In genomic region chr2:174764281-174765063, GRCh38 we compare ENCODE assay signal across 9 cellular contexts. TPM values are rescaled to one million over a fixed set of nuclear protein-coding genes. Genes with fewer than 3 reads are reported as not detected.
DNase-seq lines count a peak whose midpoint lies in the region; ATAC-seq and TF ChIP-seq lines count a peak whose summit lies in the region.
"Had no signal": no experiment of that assay in that cellular context is flagged by ENCODE, and none has a peak within 500 bp of the region (broad histone marks: within the 10 kb centered on the region; RNA-seq: fewer than 3 reads in every experiment).

Gene CHRNA1 (minus strand): TSS chr2:174764472. CDS start chr2:174764394, 78 bp downstream.

- intact Hi-C loops in psoas muscle (cut with DNase I) = no loop called here
- intact Hi-C loops in thyroid gland (cut with DNase I) = no loop called here

- H3K36me3 Mint-ChIP-seq in progenitor cell of endocrine pancreas (ENCODE audit: insufficient read depth) = no peaks in the 10 kb centered on the region

- H3K27me3 ChIP-seq in adipocyte (replicated peaks; ENCODE audit: control insufficient read depth, insufficient read depth, low read length) (no peaks in the 10 kb centered on the region), psoas muscle (ENCODE audit: insufficient read depth in 3 of 3, low read length in 2 of 3) (no peaks in the 10 kb centered on the region), thyroid gland (no peaks in the 10 kb centered on the region)

- H3K9me3 ChIP-seq in adipocyte (ENCODE audit: control insufficient read depth, low read length) (no peaks in the 10 kb centered on the region), psoas muscle (no peaks in the 10 kb centered on the region), thyroid gland (no peaks in the 10 kb centered on the region)

- H3K27ac ChIP-seq in psoas muscle (peak within 1 kb of the TSS; percentile 87), thyroid gland (no peak within 1 kb of the TSS)

- TF ChIP-seq POLR2A in thyroid gland (IDR thresholded peaks at IDR 0.05) = no peak

- H3K9ac ChIP-seq in adipocyte (ENCODE audit: low read length) = no peak within 1 kb of the TSS

- peaks cover 6% of the 10 kb centered on the region for H3K27me3 Mint-ChIP-seq in progenitor cell of endocrine pancreas

- H3K4me3 Mint-ChIP-seq in progenitor cell of endocrine pancreas (ENCODE audit: low read depth) = no peak within 1 kb of the TSS

- H3K27ac Mint-ChIP-seq in progenitor cell of endocrine pancreas = no peak within 1 kb of the TSS

- peaks cover 2% of the 10 kb centered on the region for H3K4me1 Mint-ChIP-seq in progenitor cell of endocrine pancreas (ENCODE audit: low read depth)

- H3K36me3 ChIP-seq in adipocyte (ENCODE audit: control insufficient read depth, insufficient read depth, low read length, severe bottlenecking) (no peaks in the 10 kb centered on the region), psoas muscle (ENCODE audit: insufficient read depth in 1 of 2, low read depth in 1 of 2) (peaks cover 0 to 11% of the 10 kb centered on the region in 2 donors), thyroid gland (no peaks in the 10 kb centered on the region)

- H3K4me1 ChIP-seq in adipocyte (ENCODE audit: control insufficient read depth, insufficient read depth, low read length) = no peaks in the 10 kb centered on the region
- H3K4me1 ChIP-seq in psoas muscle = peaks cover 34% of the 10 kb centered on the region
- no peaks in the 10 kb centered on the region for H3K4me1 ChIP-seq in thyroid gland

- no peaks in the 10 kb centered on the region for H3K9me3 Mint-ChIP-seq in progenitor cell of endocrine pancreas (ENCODE audit: low read depth)

- H3K4me3 ChIP-seq in adipocyte (ENCODE audit: low read length) (no peak within 1 kb of the TSS), psoas muscle (peak within 1 kb of the TSS; percentile 78), thyroid gland (replicated peaks in 1 of 3) (no peak within 1 kb of the TSS)

- ATAC-seq in GM19025 (IDR thresholded peaks at IDR 0.05; ENCODE audit: low read depth, unreplicated experiment) (peak; percentile 82), psoas muscle (peak; percentile 86 to 89 (median 88)), GM21423 (IDR thresholded peaks at IDR 0.05; ENCODE audit: unreplicated experiment) (no peak)

- no peak for TF ChIP-seq CTCF in psoas muscle (IDR thresholded peaks at IDR 0.05)
- TF ChIP-seq CTCF in thyroid gland (IDR thresholded peaks at IDR 0.05) = no peak
- TF ChIP-seq CTCF in progenitor cell of endocrine pancreas (IDR thresholded peaks at IDR 0.05; ENCODE audit: unreplicated experiment) = no peak

- DNase-seq in NCI-H1092 (lab: John Stamatoyannopoulos, UW) = peak; percentile 61
- DNase-seq in adipocyte (ENCODE audit: low read depth) = peak; percentile 67
- DNase-seq in psoas muscle = peak; percentile 56 to 71
- no peak for DNase-seq in HPDE6-E6E7 (ENCODE audit: extremely low spot score)
- DNase-seq in thyroid gland = no peak
- no peak for DNase-seq in progenitor cell of endocrine pancreas (ENCODE audit: low spot score, unreplicated experiment)
- DNase-seq: activated CD4-positive, alpha-beta T cell treated with anti-CD3 and anti-CD28 coated beads for 4 hours had no signal

- 32 to 46% (median 34%) methylated on average over 6 of the region's 6 CpGs for WGBS in psoas muscle, 3 donors
- 69 to 86% methylated on average over 6 of the region's 6 CpGs for WGBS in thyroid gland, 2 donors

RNA-seq across cellular contexts. Expression of gene CHRNA1, which starts in this region (rescaled TPM):
- total RNA-seq in psoas muscle (100 to 1,000 TPM in 3 of 4 donors, 10 to 100 TPM in 1; 51.0 to 278 (median 147) TPM), thyroid gland (not detected), progenitor cell of endocrine pancreas (not detected in 2 replicates)
- polyA plus RNA-seq in psoas muscle = 100 to 1,000 TPM in 1 of 3 donors, 10 to 100 TPM in 2; 31.7 to 123 (median 54.0) TPM

Comparison
In these comparisons a context has a peak if more than half of its experiments do, and no peak if none do; other contexts are left out.
1. RNA of gene CHRNA1 (total RNA-seq): 51.0 to 278 TPM in psoas muscle; not detected in thyroid gland and not detected in progenitor cell of endocrine pancreas; every median in the first group is over 10 times any median in the second.
2. DNase-seq: peak in NCI-H1092 (single experiment), adipocyte (single experiment) and psoas muscle (2 of 2); none in HPDE6-E6E7 (single experiment), thyroid gland (0 of 2) and progenitor cell of endocrine pancreas (single experiment).